ENCODE assay signal across 8 cellular contexts in genomic region chr22:37818397-37819099, GRCh38. TPM values are rescaled to one million over a fixed set of nuclear protein-coding genes. Genes with fewer than 3 reads are reported as not detected.
A peak's percentile ranks its signal among the peaks of the same experiment; 100 is the strongest.
DNase-seq lines count a peak whose midpoint lies in the region; ATAC-seq and TF ChIP-seq lines count a peak whose summit lies in the region.

No MANE protein-coding gene starts in this region.

- H3K27ac ChIP-seq in HUES64 (ENCODE audit: low read depth, low read length), result no peak overlapping the region; the same call in 1 of the 2 replicates

- H3K4me1 Mint-ChIP-seq in activated CD8-positive, alpha-beta T cell treated with anti-CD3 and anti-CD28 coated beads, Interleukin-2, amount 10 ng/mL, durations not matched to agents 7 days and 5 days (ENCODE audit: low read depth), result peaks cover 17% of the 10 kb centered on the region
- peaks cover 7 to 18% (median 16%) of the 10 kb centered on the region in 3 donors for H3K4me1 Mint-ChIP-seq in naive B cell

- CTCF ChIA-PET in activated CD8-positive, alpha-beta T cell treated with anti-CD3 and anti-CD28 coated beads, Interleukin-2, amount 10 ng/mL, durations not matched to agents 7 days and 5 days (lab: Charles Lee), result interaction anchor here (0.6 to 6.4 kb wide), 34 partner anchors 8 to 243 kb away, joined by 3 to 111 read pairs (median 4); partner anchors contain the start of genes ANKRD54, C22orf23, GCAT and MICALL1

- peak; percentile 43 for TF ChIP-seq CTCF in AG10803 (conservative IDR thresholded peaks at IDR 0.05; ENCODE audit: low read length)
- peak; percentile 43 for TF ChIP-seq CTCF in epithelial cell of esophagus (IDR thresholded peaks at IDR 0.05; ENCODE audit: insufficient read depth, low read depth, low read length, missing control alignments)

- peak overlapping the region; percentile 38 for H3K4me3 Mint-ChIP-seq in activated CD8-positive, alpha-beta T cell treated with anti-CD3 and anti-CD28 coated beads, Interleukin-2, amount 10 ng/mL, durations not matched to agents 7 days and 5 days
- H3K4me3 Mint-ChIP-seq in naive B cell, result peak overlapping the region; percentile 34 to 80 (median 74)

- H3K4me3 ChIP-seq in AG10803 (ENCODE audit: low read length) (peak overlapping the region; percentile 15; the same call in 1 of the 2 replicates), HUES64 (ENCODE audit: low read length) (peak overlapping the region; percentile 55), epithelial cell of esophagus (ENCODE audit: low read length) (peak overlapping the region; percentile 8)

- H3K36me3 ChIP-seq in HUES64 (ENCODE audit: insufficient read depth, low read length), result peaks cover 19% of the 10 kb centered on the region

- H3K9ac ChIP-seq in HUES64 (ENCODE audit: low read depth, low read length), result peak overlapping the region; percentile 56

- H3K27me3 Mint-ChIP-seq in activated CD8-positive, alpha-beta T cell treated with anti-CD3 and anti-CD28 coated beads, Interleukin-2, amount 10 ng/mL, durations not matched to agents 7 days and 5 days (ENCODE audit: low read depth), result peaks cover 28% of the 10 kb centered on the region
- H3K27me3 Mint-ChIP-seq in naive B cell, result peaks cover 13 to 73% (median 35%) of the 10 kb centered on the region in 3 donors

- no peaks in the 10 kb centered on the region for H3K9me3 ChIP-seq in HUES64 (ENCODE audit: insufficient read depth, low read depth, low read length)

- peaks cover 19% of the 10 kb centered on the region for H3K4me1 ChIP-seq in HUES64 (ENCODE audit: insufficient read depth, low read length)

- WGBS in HUES64, result 3% methylated on average over 68 of the region's 68 CpGs

- DNase-seq in AG10803 (ENCODE audit: low read depth) (no peak), epithelial cell of esophagus (ENCODE audit: low read depth) (peak; percentile 73), naive B cell (peak; percentile 59), LoVo (ENCODE audit: low spot score) (no peak)
- DNase-seq in activated CD8-positive, alpha-beta T cell treated with anti-CD3 and anti-CD28 coated beads, Interleukin-2, amount 10 ng/mL, durations not matched to agents 7 days and 5 days, result peak; percentile 77
- peak; percentile 42 to 47 for DNase-seq in stimulated activated CD8-positive, alpha-beta memory T cell treated with anti-CD3 and anti-CD28 coated beads, Interleukin-7, amount 100 ng/mL, for 48 hours (ENCODE audit: extremely low read depth in 1 of 2, low read depth in 1 of 2)

- H3K27me3 ChIP-seq in HUES64 (ENCODE audit: insufficient read depth, low read length), result peaks cover 32% of the 10 kb centered on the region

- POLR2A ChIA-PET in activated CD8-positive, alpha-beta T cell treated with anti-CD3 and anti-CD28 coated beads, Interleukin-2, amount 10 ng/mL, durations not matched to agents 7 days and 5 days (lab: Charles Lee), result interaction anchor here (1.3 to 2.5 kb wide), 3 partner anchors 11 to 147 kb away, joined by 3 to 7 read pairs (median 6); partner anchors contain the start of genes ANKRD54 and GCAT

- ATAC-seq in activated CD8-positive, alpha-beta T cell treated with anti-CD3 and anti-CD28 coated beads, Interleukin-2, amount 10 ng/mL, durations not matched to agents 7 days and 5 days, result peak; percentile 80
- ATAC-seq in naive B cell (ENCODE audit: low read depth in 2 of 2), result peak; percentile 74 to 78
- ATAC-seq in GM18873 (IDR thresholded peaks at IDR 0.05; ENCODE audit: low FRiP score, unreplicated experiment), result no peak

- H3K27ac Mint-ChIP-seq in activated CD8-positive, alpha-beta T cell treated with anti-CD3 and anti-CD28 coated beads, Interleukin-2, amount 10 ng/mL, durations not matched to agents 7 days and 5 days, result no peak overlapping the region
- no peak overlapping the region for H3K27ac Mint-ChIP-seq in naive B cell

- no peaks in the 10 kb centered on the region for H3K36me3 Mint-ChIP-seq in activated CD8-positive, alpha-beta T cell treated with anti-CD3 and anti-CD28 coated beads, Interleukin-2, amount 10 ng/mL, durations not matched to agents 7 days and 5 days (ENCODE audit: low read depth)
- H3K36me3 Mint-ChIP-seq in naive B cell, result no peaks in the 10 kb centered on the region

- H3K9me3 Mint-ChIP-seq in activated CD8-positive, alpha-beta T cell treated with anti-CD3 and anti-CD28 coated beads, Interleukin-2, amount 10 ng/mL, durations not matched to agents 7 days and 5 days (ENCODE audit: insufficient read depth), result no peaks in the 10 kb centered on the region
- no peaks in the 10 kb centered on the region for H3K9me3 Mint-ChIP-seq in naive B cell

RNA-seq across cellular contexts. Expression of gene GALR3, which starts 4.6 kb away (rescaled TPM):
- polyA plus RNA-seq in HUES64 (2013, experiment 1 of 2), result 0.20 TPM
- not detected for polyA plus RNA-seq in HUES64 (2013, experiment 2 of 2)
- under 1 TPM in 1 of 2 experiments, not detected in 1; 0.24 TPM for total RNA-seq in activated CD8-positive, alpha-beta T cell treated with anti-CD3 and anti-CD28 coated beads, Interleukin-2, amount 10 ng/mL, durations not matched to agents 7 days and 5 days
- polyA plus RNA-seq in naive B cell (ENCODE audit: low read depth in 6 of 6), result not detected

RNA-seq across cellular contexts. Expression of gene GCAT, which starts 10.8 kb away (rescaled TPM):
- 16.9 TPM for polyA plus RNA-seq in HUES64 (2013, experiment 1 of 2)
- 20.7 TPM for polyA plus RNA-seq in HUES64 (2013, experiment 2 of 2)
- total RNA-seq in activated CD8-positive, alpha-beta T cell treated with anti-CD3 and anti-CD28 coated beads, Interleukin-2, amount 10 ng/mL, durations not matched to agents 7 days and 5 days, result 10 to 100 TPM; 14.3 to 18.3 TPM
- polyA plus RNA-seq in naive B cell (ENCODE audit: low read depth in 6 of 6), result not detected

RNA-seq across cellular contexts. Expression of gene ANKRD54, which starts 25.6 kb away (rescaled TPM):
- 10.6 TPM for polyA plus RNA-seq in HUES64 (2013, experiment 1 of 2)
- 10.8 TPM for polyA plus RNA-seq in HUES64 (2013, experiment 2 of 2)
- total RNA-seq in activated CD8-positive, alpha-beta T cell treated with anti-CD3 and anti-CD28 coated beads, Interleukin-2, amount 10 ng/mL, durations not matched to agents 7 days and 5 days, result 10 to 100 TPM; 28.6 to 29.9 TPM
- 10 to 100 TPM in 4 of 6 donors, 1 to 10 TPM in 2; 2.6 to 19.3 (median 14.4) TPM for polyA plus RNA-seq in naive B cell (ENCODE audit: low read depth in 6 of 6)

RNA-seq across cellular contexts. Expression of gene EIF3L, which starts 30.7 kb away (rescaled TPM):
- polyA plus RNA-seq in HUES64 (2013, experiment 1 of 2), result 346 TPM
- polyA plus RNA-seq in HUES64 (2013, experiment 2 of 2), result 404 TPM
- total RNA-seq in activated CD8-positive, alpha-beta T cell treated with anti-CD3 and anti-CD28 coated beads, Interleukin-2, amount 10 ng/mL, durations not matched to agents 7 days and 5 days, result 100 to 1,000 TPM; 391 to 410 TPM
- 100 to 1,000 TPM; 260 to 316 (median 300) TPM for polyA plus RNA-seq in naive B cell (ENCODE audit: low read depth in 6 of 6)

Comparison
In these comparisons a context has a peak if more than half of its experiments do, and no peak if none do; other contexts are left out.
1. DNase-seq: peak in activated CD8-positive, alpha-beta T cell treated with anti-CD3 and anti-CD28 coated beads, Interleukin-2, amount 10 ng/mL, durations not matched to agents 7 days and 5 days (single experiment), epithelial cell of esophagus (single experiment), naive B cell (single experiment) and stimulated activated CD8-positive, alpha-beta memory T cell treated with anti-CD3 and anti-CD28 coated beads, Interleukin-7, amount 100 ng/mL, for 48 hours (2 of 2); none in AG10803 (single experiment) and LoVo (single experiment).
2. Peak in every context shown above with its lines, with median percentiles within 50 percentile points of each other: H3K4me3 ChIP-seq.